Comparison of ENCODE assay signal across 1 cellular context in the genomic region with DNA sequence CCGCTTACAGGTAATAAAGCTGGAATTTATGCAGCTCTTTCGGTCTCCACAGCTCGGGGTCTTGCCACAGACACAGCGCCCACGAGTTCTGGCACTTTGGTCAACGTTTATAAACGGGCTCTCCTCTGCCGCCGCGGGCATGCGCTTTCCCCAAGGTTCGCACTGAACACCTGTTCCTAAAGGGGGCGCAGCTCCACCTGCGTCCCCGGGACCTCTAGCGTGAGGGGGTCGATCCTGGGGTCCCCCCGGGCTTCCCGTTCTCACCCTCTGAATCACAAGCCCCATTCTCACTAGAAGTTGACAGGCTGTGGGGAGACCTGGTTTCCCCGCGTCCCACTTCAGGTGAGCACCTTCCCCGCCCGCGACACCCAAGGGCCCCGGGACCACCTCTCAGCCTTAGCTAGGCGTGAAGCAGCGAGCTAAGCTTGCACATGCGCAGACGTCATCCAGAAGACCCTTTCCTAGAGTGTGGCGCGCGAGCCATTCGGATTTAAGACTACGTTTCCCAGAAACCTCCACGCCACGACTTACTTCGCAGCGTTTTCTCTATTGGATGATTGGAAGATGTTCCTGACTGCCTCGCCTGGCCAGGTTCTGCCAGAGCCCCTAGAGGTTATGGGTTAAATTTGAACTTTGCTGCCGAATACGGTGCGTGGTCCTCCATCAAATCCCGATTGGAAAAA.
TF ChIP-seq lines count a peak whose summit lies in the region.

No MANE protein-coding gene starts in this region.

TF ChIP-seq in endothelial cell of umbilical vein, 7 proteins besides CTCF, POLR2A, EP300 and RAD21 (continued from another document):
- TF ChIP-seq EZH2 (IDR thresholded peaks at IDR 0.05; ENCODE audit: borderline replicate concordance, low read depth, low read length, severe bottlenecking) = no peak
- TF ChIP-seq MAX (IDR thresholded peaks at IDR 0.05; ENCODE audit: insufficient read depth, insufficient read length) = no peak
